28 cellular contexts compared by ENCODE assay signal in the genomic region with DNA sequence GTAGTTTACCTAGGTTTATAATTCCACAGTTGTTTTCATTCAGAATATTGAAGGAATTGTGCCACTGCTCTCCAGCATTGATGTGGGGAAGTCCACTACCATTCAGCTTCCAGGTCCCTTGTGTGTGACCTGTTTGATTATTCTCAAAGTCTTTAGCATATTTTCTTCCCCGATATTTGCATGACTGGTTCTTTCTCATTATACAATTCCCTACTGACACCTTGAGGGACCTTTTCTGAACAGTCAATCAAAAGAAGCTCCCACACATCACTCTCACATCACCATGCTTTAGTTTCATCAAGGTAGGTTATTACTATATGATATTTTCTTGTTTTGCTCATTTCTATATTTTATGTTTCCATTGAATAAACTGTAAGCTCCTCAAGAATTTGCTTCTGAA. TPM values are rescaled to one million over a fixed set of nuclear protein-coding genes. Genes with fewer than 3 reads are reported as not detected.
DNase-seq lines count a peak whose midpoint lies in the region; ATAC-seq, FAIRE-seq and TF ChIP-seq lines count a peak whose summit lies in the region.
"Had no signal": no experiment of that assay in that cellular context is flagged by ENCODE, and none has a peak within 500 bp of the region (broad histone marks: within the 10 kb centered on the region; RNA-seq: fewer than 3 reads in every experiment).

No MANE protein-coding gene starts in this region.

- H3K36me3 ChIP-seq in GM12878 (ENCODE audit: control insufficient read depth in 2 of 2, insufficient read depth in 2 of 2, low read length in 1 of 2), result peaks cover 2 to 5% of the 10 kb centered on the region in 2 experiments; a peak in 2 of 4 replicates
- no peaks in the 10 kb centered on the region for H3K36me3 ChIP-seq in PC-9 (ENCODE audit: low read depth)
- H3K36me3 ChIP-seq: HAP-1 had no signal

- in situ Hi-C loops in GM12878 (cut with MboI), result no loop called here

- POLR2A ChIA-PET in GM12878 (lab: Charles Lee) (interaction anchor here (0.9 to 2.1 kb wide), 3 partner anchors 21 to 129 kb away, joined by 3 to 12 read pairs (median 4); no protein-coding TSS in a partner anchor), PC-9 (lab: Charles Lee; ENCODE audit: unreplicated experiment) (no interaction called here)

- RAD21 ChIA-PET in GM12878 (lab: Charles Lee; ENCODE audit: unreplicated experiment), result interaction anchor here (0.6 to 2.0 kb wide), 9 partner anchors 16 to 1130 kb away, joined by 3 to 11 read pairs (median 3); partner anchors contain the start of gene SLC39A8

- no peaks in the 10 kb centered on the region for H4K20me1 ChIP-seq in GM12878 (ENCODE audit: control insufficient read depth, insufficient read depth)
- H4K20me1 ChIP-seq in PC-9 (ENCODE audit: insufficient read depth), result no peaks in the 10 kb centered on the region
- H4K20me1 ChIP-seq: BLaER1 treated with 17β-estradiol and CSF1 and Interleukin-3, amounts not matched to agents 10 nM and 100 nM had no signal

- no peaks in the 10 kb centered on the region for H3F3A ChIP-seq in PC-9 (ENCODE audit: insufficient read depth, low read depth)

- H3K27me3 ChIP-seq in GM12878 (replicated peaks in 1 of 2; ENCODE audit: control insufficient read depth in 2 of 2, insufficient read depth in 2 of 2, low read length in 1 of 2) (no peaks in the 10 kb centered on the region), PC-9 (ENCODE audit: insufficient read depth, low read depth) (no peaks in the 10 kb centered on the region)
- H3K27me3 ChIP-seq: BLaER1 treated with 17β-estradiol and CSF1 and Interleukin-3, amounts not matched to agents 10 nM and 100 nM had no signal

- SMC1A ChIA-PET in GM12878 (lab: Charles Lee; ENCODE audit: uncharacterized antibody, unreplicated experiment), result interaction anchor here (0.9 to 3.2 kb wide), 13 partner anchors 8 to 44 kb away, joined by 3 to 12 read pairs (median 4); partner anchors contain the start of gene SLC39A8

- no peak for FAIRE-seq in GM12878 (lab: Jason Lieb, UNC)
- FAIRE-seq: G401.6, GM19239, HepG2, K562 had no signal

- H3K27ac ChIP-seq in GM12878 (ENCODE audit: control insufficient read depth, insufficient read depth) (no peak overlapping the region), PC-9 (no peak overlapping the region), caudate nucleus (ENCODE audit: low read depth, low read length) (no peak overlapping the region)
- H3K27ac ChIP-seq: BLaER1 treated with 17β-estradiol and CSF1 and Interleukin-3, amounts not matched to agents 10 nM and 100 nM; HL-60 had no signal

- H3K4me1 ChIP-seq in GM12878 (ENCODE audit: control insufficient read depth, insufficient read depth, low read length) (no peaks in the 10 kb centered on the region), PC-9 (replicated peaks; ENCODE audit: insufficient read depth) (no peaks in the 10 kb centered on the region)
- H3K4me1 ChIP-seq: HAP-1 had no signal

- no peak for TF ChIP-seq RAD21 in GM12878 (IDR thresholded peaks at IDR 0.05; ENCODE audit: insufficient read depth, low read depth, low read length)

- TF ChIP-seq EP300 in GM12878 (IDR thresholded peaks at IDR 0.05; ENCODE audit: borderline replicate concordance in 1 of 2, control insufficient read depth in 1 of 2, low read depth in 2 of 2, low read length in 2 of 2), result no peak

- CTCF ChIA-PET in GM12878 (lab: Yijun Ruan, JAX), result interaction anchor here (0.6 to 3.3 kb wide), 15 partner anchors 8 to 907 kb away, joined by 3 to 21 read pairs (median 4); partner anchors contain the start of gene SLC39A8
- CTCF ChIA-PET in PC-9 (lab: Charles Lee), result interaction anchor here (0.6 kb wide), 1 partner anchor 462 kb away, joined by 3 read pairs; no protein-coding TSS in a partner anchor

- H3K79me2 ChIP-seq in GM12878 (ENCODE audit: control insufficient read depth, insufficient read depth, low read length) (no peaks in the 10 kb centered on the region), PC-9 (ENCODE audit: low read depth) (no peaks in the 10 kb centered on the region)

- TF ChIP-seq CTCF in GM12878 (IDR thresholded peaks at IDR 0.05 in 2 of 3, conservative IDR thresholded peaks at IDR 0.05 in 1 of 3; ENCODE audit: control insufficient read depth in 2 of 3, extremely low read depth in 1 of 3, insufficient read depth in 1 of 3, low read depth in 3 of 3, low read length in 3 of 3) (no peak), PC-9 (conservative IDR thresholded peaks at IDR 0.05) (no peak)

- no peak for TF ChIP-seq POLR2A in GM12878 (IDR thresholded peaks at IDR 0.05; ENCODE audit: low read depth, low read length)

- DNase-seq in GM12878 (ENCODE audit: low read depth, low spot score), result no peak
- no peak for DNase-seq in PC-9
- DNase-seq in KG1 (lab: John Stamatoyannopoulos, UW), result no peak
- DNase-seq in caudate nucleus (lab: John Stamatoyannopoulos, UW), result no peak
- DNase-seq in posterior vena cava (ENCODE audit: low spot score), result no peak
- DNase-seq: ACHN; Caco-2; CD4-positive, alpha-beta memory T cell; DMS153; NCI-H1092; NCI-H1436; NCI-H187 treated with DMSO at 0.1 percent for 48 hours; NCI-H2107; NCI-H748 treated with DMSO at 0.1 percent for 48 hours; NK-92 treated with Interleukin-12 subunit alpha and Interleukin-12 subunit beta, amount 100 ng/mL, for 24 hours; SIG-M5; SK-N-SH had no signal

- H2AFZ ChIP-seq in GM12878 (ENCODE audit: control insufficient read depth, low read depth, low read length), result no peak overlapping the region
- H2AFZ ChIP-seq in PC-9, result no peak overlapping the region
- H2AFZ ChIP-seq: GM23338 had no signal

- no peak overlapping the region for H3K4me2 ChIP-seq in GM12878 (ENCODE audit: control insufficient read depth, insufficient read depth)
- no peak overlapping the region for H3K4me2 ChIP-seq in PC-9
- H3K4me2 ChIP-seq: BLaER1 treated with 17β-estradiol and CSF1 and Interleukin-3, amounts not matched to agents 10 nM and 100 nM; GM23338; SK-N-SH had no signal

- H3K9ac ChIP-seq in GM12878 (ENCODE audit: control insufficient read depth, insufficient read depth, low read length), result no peak overlapping the region
- H3K9ac ChIP-seq: BLaER1 treated with 17β-estradiol and CSF1 and Interleukin-3, amounts not matched to agents 10 nM and 100 nM; SK-N-SH had no signal

- ATAC-seq in GM21717 (IDR thresholded peaks at IDR 0.05; ENCODE audit: unreplicated experiment) (peak; percentile 34), HG03378 (IDR thresholded peaks at IDR 0.05; ENCODE audit: unreplicated experiment) (peak; percentile 52), GM12878 (peak; percentile 17; the same call in 1 of the 3 replicates)
- ATAC-seq: GM23338, HepG2, K562, Panc1 had no signal

- WGBS in GM12878 (ENCODE audit: insufficient coverage, insufficient replicate concordance, low lambda C conversion rate, missing lambda C conversion rate), result 58% methylated on average over 1 of the region's 1 CpG

- BruUV-seq in GM12878 (replicated peaks; lab: Mats Ljungman, UMichigan) (no TSS peak), PC-9 (replicated peaks; lab: Mats Ljungman, UMichigan) (no TSS peak)

- no peaks in the 10 kb centered on the region for H3K9me2 ChIP-seq in PC-9 (ENCODE audit: insufficient read depth)
- H3K9me2 ChIP-seq: SK-N-SH had no signal

- H3K9me3 ChIP-seq in GM12878 (replicated peaks; ENCODE audit: control insufficient read depth, insufficient read depth, low read length) (no peaks in the 10 kb centered on the region), PC-9 (ENCODE audit: insufficient read depth, low read depth) (no peaks in the 10 kb centered on the region)
- H3K9me3 ChIP-seq: Caco-2, HAP-1, SK-N-SH had no signal

- H3K4me3 ChIP-seq in GM12878 (no peak overlapping the region), PC-9 (no peak overlapping the region)
- H3K4me3 ChIP-seq: BLaER1 treated with 17β-estradiol and CSF1 and Interleukin-3, amounts not matched to agents 10 nM and 100 nM; GM23338; HAP-1; K562 had no signal

- intact Hi-C loops in GM12878 (cut with micrococcal nuclease; ENCODE audit: unreplicated experiment), result no loop called here
- intact Hi-C loops in PC-9 (cut with micrococcal nuclease; ENCODE audit: unreplicated experiment), result no loop called here
- intact Hi-C loops in posterior vena cava (cut with DNase I), result no loop called here

TF ChIP-seq in GM12878, 131 proteins besides CTCF, POLR2A, EP300 and RAD21 (continues in another document):
- TF ChIP-seq SREBF1 (IDR thresholded peaks at IDR 0.05; ENCODE audit: low read length) (no peak), CHD4 (IDR thresholded peaks at IDR 0.05) (no peak), ZBED1 (IDR thresholded peaks at IDR 0.05; ENCODE audit: borderline replicate concordance) (no peak)
- TF ChIP-seq, protein P1, sequence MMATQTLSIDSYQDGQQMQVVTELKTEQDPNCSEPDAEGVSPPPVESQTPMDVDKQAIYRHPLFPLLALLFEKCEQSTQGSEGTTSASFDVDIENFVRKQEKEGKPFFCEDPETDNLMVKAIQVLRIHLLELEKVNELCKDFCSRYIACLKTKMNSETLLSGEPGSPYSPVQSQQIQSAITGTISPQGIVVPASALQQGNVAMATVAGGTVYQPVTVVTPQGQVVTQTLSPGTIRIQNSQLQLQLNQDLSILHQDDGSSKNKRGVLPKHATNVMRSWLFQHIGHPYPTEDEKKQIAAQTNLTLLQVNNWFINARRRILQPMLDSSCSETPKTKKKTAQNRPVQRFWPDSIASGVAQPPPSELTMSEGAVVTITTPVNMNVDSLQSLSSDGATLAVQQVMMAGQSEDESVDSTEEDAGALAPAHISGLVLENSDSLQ (IDR thresholded peaks at IDR 0.05), result peak; percentile 86

RNA-seq across cellular contexts. Expression of gene SLC39A8, which starts 44.1 kb away (rescaled TPM):
- 51.5 and 55.3 TPM in 2 replicates for total RNA-seq in GM12878 (2013; cell fraction: nucleolus; rRNA removed)
- total RNA-seq in GM12878 (2014; rRNA removed) (39.4 and 45.6 TPM in 2 replicates), GM12878 (2014; rRNA removed; fragmentation: Illumina TruSeq; extraction: Trizol) (35.6 and 36.1 TPM in 2 replicates), GM12878 (2021) (34.0 and 36.3 TPM in 2 replicates), PC-9 (2021) (11.6 and 14.5 TPM in 2 replicates), posterior vena cava (10 to 100 TPM; 13.4 to 24.8 TPM)
- 16.1 TPM for polyA plus RNA-seq in GM12878 (2011; ENCODE audit: low read depth)
- polyA plus RNA-seq in GM12878 (2011; rRNA removed) (47.8 and 76.0 TPM in 2 replicates), GM12878 (2014; fragmentation: Illumina TruSeq; extraction: Trizol) (26.6 and 35.4 TPM in 2 replicates), GM12878 (2014; fragmentation: Nextera tagmentation; extraction: Ambion mirVana) (10 to 100 TPM in 1 of 2 experiments, 1 to 10 TPM in 1; 7.9 to 16.6 TPM), GM12878 (2014; rRNA removed) (17.9 and 22.3 TPM in 2 replicates), GM12878 (2016; fragmentation: Nextera tagmentation; extraction: Ambion mirVana) (10 to 100 TPM; 31.6 to 34.1 TPM)
- polyA plus RNA-seq in GM12878 (2011; cell fraction: cytosol; rRNA removed), result 26.7 and 26.8 TPM in 2 replicates
- polyA plus RNA-seq in GM12878 (2011; cell fraction: nucleus; rRNA removed), result 19.6 and 23.8 TPM in 2 replicates
- polyA plus RNA-seq in GM12878 (2012), result 21.4 and 31.3 TPM in 2 replicates
- polyA minus RNA-seq in GM12878 (2011; rRNA and poly(A)+ RNA removed), result 50.9 and 62.8 TPM in 2 replicates
- polyA minus RNA-seq in GM12878 (2011; cell fraction: cytosol; rRNA and poly(A)+ RNA removed), result 25.4 and 27.0 TPM in 2 replicates
- polyA minus RNA-seq in GM12878 (2011; cell fraction: nucleus; rRNA and poly(A)+ RNA removed), result 22.0 and 34.1 TPM in 2 replicates
